19 cellular contexts compared by ENCODE assay signal in genomic region chr5:9499498-9499876, GRCh38. TPM values are rescaled to one million over a fixed set of nuclear protein-coding genes. Genes with fewer than 3 reads are reported as not detected.
DNase-seq lines count a peak whose midpoint lies in the region; ATAC-seq, FAIRE-seq and TF ChIP-seq lines count a peak whose summit lies in the region.
"Had no signal": no experiment of that assay in that cellular context is flagged by ENCODE, and none has a peak within 500 bp of the region (broad histone marks: within the 10 kb centered on the region; RNA-seq: fewer than 3 reads in every experiment).

No MANE protein-coding gene starts in this region.

- H3K36me3 Mint-ChIP-seq in natural killer cell, result no peaks in the 10 kb centered on the region
- H3K36me3 Mint-ChIP-seq: CD4-positive, alpha-beta memory T cell; mesothelial cell of epicardium had no signal

- TF ChIP-seq POLR2A in H54 (IDR thresholded peaks at IDR 0.05; ENCODE audit: low read depth, low read length), result no peak

- no peak overlapping the region for H3K4me3 Mint-ChIP-seq in natural killer cell
- H3K4me3 Mint-ChIP-seq: CD4-positive, alpha-beta memory T cell; mesothelial cell of epicardium had no signal

- DNase-seq in natural killer cell (no peak), A172 (ENCODE audit: low spot score) (no peak), NOMO-1 treated with DMSO at 0.1 percent for 48 hours (lab: John Stamatoyannopoulos, UW; ENCODE audit: unreplicated experiment) (no peak), H54 (ENCODE audit: insufficient read length, low spot score) (no peak)
- DNase-seq: activated CD8-positive, alpha-beta memory T cell treated with anti-CD3 and anti-CD28 coated beads, Interleukin-2, amount 50 U/mL, for 48 hours; activated gamma-delta T cell; adrenal gland; CD4-positive, alpha-beta memory T cell; dermis blood vessel endothelial cell; gastrocnemius medialis; NCI-H187 treated with DMSO at 0.1 percent for 48 hours; NCI-H345; stimulated activated CD4-positive, alpha-beta T cell treated with anti-CD3 and anti-CD28 coated beads, Interleukin-4, amount 100 ng/mL, for 24 hours had no signal

- intact Hi-C loops in natural killer cell (cut with micrococcal nuclease), result no loop called here

- no peaks in the 10 kb centered on the region for H3K4me1 Mint-ChIP-seq in natural killer cell
- H3K4me1 Mint-ChIP-seq: CD4-positive, alpha-beta memory T cell had no signal

- ATAC-seq in GM18508 (IDR thresholded peaks at IDR 0.05; ENCODE audit: insufficient read depth, unreplicated experiment) (peak; percentile 91), GM19372 (IDR thresholded peaks at IDR 0.05; ENCODE audit: low read depth, unreplicated experiment) (peak; percentile 71), HG02884 (IDR thresholded peaks at IDR 0.05; ENCODE audit: unreplicated experiment) (peak; percentile 77), HG03460 (IDR thresholded peaks at IDR 0.05; ENCODE audit: unreplicated experiment) (peak; percentile 56), natural killer cell (no peak)
- ATAC-seq: gastrocnemius medialis had no signal

- no peak for FAIRE-seq in H54 (lab: Jason Lieb, UNC)
- FAIRE-seq: TTC549 had no signal

- H3K27ac Mint-ChIP-seq in natural killer cell, result no peak overlapping the region
- H3K27ac Mint-ChIP-seq: CD4-positive, alpha-beta memory T cell; mesothelial cell of epicardium had no signal

- peaks cover 4 to 9% of the 10 kb centered on the region in 2 donors for H3K9me3 Mint-ChIP-seq in natural killer cell
- H3K9me3 Mint-ChIP-seq: mesothelial cell of epicardium had no signal

- no peaks in the 10 kb centered on the region for H3K27me3 Mint-ChIP-seq in natural killer cell (ENCODE audit: low read depth in 2 of 2)
- H3K27me3 Mint-ChIP-seq: CD4-positive, alpha-beta memory T cell had no signal

- no peak for TF ChIP-seq CTCF in natural killer cell (IDR thresholded peaks at IDR 0.05)

RNA-seq across cellular contexts. Expression of gene SEMA5A, which starts 46.4 kb away (rescaled TPM):
- under 1 TPM in 1 of 3 donors, not detected in 2; 0.15 TPM for total RNA-seq in natural killer cell
- 9.3 and 12.0 TPM in 2 replicates for total RNA-seq in A172 (2014; rRNA removed; shearing (Covaris generic))

Comparison
In these comparisons a context has a peak if more than half of its experiments do, and no peak if none do; other contexts are left out.
1. ATAC-seq: peak in GM18508 (single experiment), GM19372 (single experiment), HG02884 (single experiment) and HG03460 (single experiment); none in natural killer cell (0 of 3).